8 cellular contexts compared by ENCODE assay signal in the genomic region with DNA sequence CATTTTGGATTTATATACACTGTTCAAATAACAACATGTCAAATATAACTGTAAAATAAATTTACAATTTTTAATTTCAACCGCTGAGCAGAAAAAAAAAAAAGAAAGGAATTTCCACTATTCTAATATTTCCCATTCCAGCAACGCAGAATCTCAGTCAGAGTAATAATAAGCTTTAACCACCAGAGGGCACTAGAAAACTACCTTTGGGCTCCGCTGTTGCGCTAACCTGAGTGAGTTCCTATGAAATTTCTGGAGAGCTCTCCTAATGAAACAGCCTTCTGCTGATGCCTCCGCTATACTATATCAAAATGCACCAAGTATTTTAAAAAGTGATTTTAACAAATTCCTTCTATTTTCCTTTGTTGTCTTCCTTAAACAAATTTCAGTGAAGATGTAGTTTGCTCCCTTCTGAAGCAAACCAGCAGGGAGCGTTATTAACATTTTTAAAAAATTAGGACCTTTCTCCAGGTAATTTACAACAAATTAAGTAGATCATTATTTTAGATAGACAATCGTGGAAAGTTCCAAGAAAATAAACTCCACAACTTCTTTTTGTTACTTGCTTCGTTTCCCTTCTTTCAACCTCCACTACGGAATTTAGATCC. TPM values are rescaled to one million over a fixed set of nuclear protein-coding genes. Genes with fewer than 3 reads are reported as not detected.
A peak's percentile ranks its signal among the peaks of the same experiment; 100 is the strongest.
DNase-seq lines count a peak whose midpoint lies in the region; ATAC-seq, FAIRE-seq and TF ChIP-seq lines count a peak whose summit lies in the region.

No MANE protein-coding gene starts in this region.

- in situ Hi-C loops in K562 (cut with MboI) = no loop called here

- H3K9ac ChIP-seq in K562 (ENCODE audit: insufficient read depth in 1 of 2, low read depth in 2 of 2, low read length in 2 of 2) = no peak overlapping the region

- no peaks in the 10 kb centered on the region for H3K79me2 ChIP-seq in OCI-LY7 (ENCODE audit: insufficient read depth, low read depth, low read length)
- H3K79me2 ChIP-seq in K562 (ENCODE audit: control insufficient read depth, insufficient read depth, low read length) = no peaks in the 10 kb centered on the region

- H3K9me3 ChIP-seq in OCI-LY7 (ENCODE audit: low read length) (no peaks in the 10 kb centered on the region), K562 (replicated peaks; ENCODE audit: control insufficient read depth, insufficient read depth, low read depth, low read length) (no peaks in the 10 kb centered on the region)

- H4K20me1 ChIP-seq in OCI-LY7 (ENCODE audit: insufficient read depth, low read length) (no peaks in the 10 kb centered on the region), K562 (replicated peaks; ENCODE audit: control insufficient read depth, insufficient read depth, low read length) (no peaks in the 10 kb centered on the region)

- no peak overlapping the region for H3K4me3 ChIP-seq in OCI-LY7 (ENCODE audit: low read depth, low read length, poor library complexity, severe bottlenecking)
- no peak overlapping the region for H3K4me3 ChIP-seq in K562

- DNase-seq in activated CD8-positive, alpha-beta memory T cell treated with anti-CD3 and anti-CD28 coated beads, Interleukin-2, amount 50 U/mL, for 1 hour (ENCODE audit: extremely low read depth) = peak; percentile 8
- DNase-seq in activated CD8-positive, alpha-beta memory T cell treated with anti-CD3 and anti-CD28 coated beads, Interleukin-2, amount 50 U/mL, for 48 hours = no peak
- peak; percentile 23 for DNase-seq in HPDE6-E6E7 (ENCODE audit: extremely low spot score)
- peak; percentile 67 for DNase-seq in OCI-LY7 (ENCODE audit: low spot score)
- peak; percentile 68 to 76 (median 71) for DNase-seq in K562 (ENCODE audit: extremely low read depth in 1 of 4, low spot score in 3 of 4)
- DNase-seq in iPS-NIHi11 (ENCODE audit: low spot score) = peak; percentile 61
- DNase-seq in stimulated activated CD4-positive, alpha-beta T cell treated with anti-CD3 and anti-CD28 coated beads, Interleukin-4, amount 100 ng/mL, for 24 hours = peak; percentile 40

- intact Hi-C loops in OCI-LY7 (cut with micrococcal nuclease; ENCODE audit: unreplicated experiment) (loop anchor here (5.0 kb wide), 3 partner anchors 190 to 705 kb away; no protein-coding TSS in a partner anchor), K562 (cut with micrococcal nuclease) (loop anchor here (1.0 to 5.0 kb wide), 8 partner anchors 22 to 708 kb away; no protein-coding TSS in a partner anchor)

- TF ChIP-seq CTCF in OCI-LY7 (conservative IDR thresholded peaks at IDR 0.05; ENCODE audit: low read length) (peak; percentile 98), K562 (IDR thresholded peaks at IDR 0.05 in 2 of 3, conservative IDR thresholded peaks at IDR 0.05 in 1 of 3; ENCODE audit: insufficient read depth in 2 of 3, low read depth in 1 of 3, low read length in 3 of 3) (peak; percentile 76 to 92 (median 79))

- no peaks in the 10 kb centered on the region for H3K27me3 ChIP-seq in K562 (ENCODE audit: control insufficient read depth in 2 of 2, insufficient read depth in 2 of 2, low read length in 2 of 2)

- H3K36me3 ChIP-seq in OCI-LY7 (ENCODE audit: insufficient read depth, low read length) = no peaks in the 10 kb centered on the region
- peaks cover 64% of the 10 kb centered on the region for H3K36me3 ChIP-seq in K562 (ENCODE audit: control insufficient read depth, insufficient read depth, low read length)

- H3K9me2 ChIP-seq in OCI-LY7 (ENCODE audit: insufficient read depth, low read length) = no peaks in the 10 kb centered on the region

- CTCF ChIA-PET in OCI-LY7 (lab: Charles Lee; ENCODE audit: unreplicated experiment) (interaction anchor here (0.5 to 1.6 kb wide), 4 partner anchors 25 to 801 kb away, joined by 3 to 9 read pairs (median 3); no protein-coding TSS in a partner anchor), K562 (lab: Yijun Ruan, JAX; ENCODE audit: low intra/inter-chr PET ratio) (interaction anchor here (0.6 to 1.9 kb wide), 10 partner anchors 17 to 1443 kb away, joined by 3 to 11 read pairs (median 4); no protein-coding TSS in a partner anchor)

- H3K9me1 ChIP-seq in K562 (ENCODE audit: control insufficient read depth, insufficient read depth, low read length) = no peaks in the 10 kb centered on the region

- BruUV-seq in OCI-LY7 (replicated peaks; lab: Mats Ljungman, UMichigan) = no TSS peak
- no TSS peak for BruUV-seq in K562 (replicated peaks; lab: Mats Ljungman, UMichigan)

- H3K27ac ChIP-seq in OCI-LY7 (ENCODE audit: low read depth, low read length, poor library complexity, severe bottlenecking) = no peak overlapping the region
- no peak overlapping the region for H3K27ac ChIP-seq in K562 (ENCODE audit: extremely low read depth, low read depth, low read length)

- ATAC-seq in GM21447 (IDR thresholded peaks at IDR 0.05; ENCODE audit: unreplicated experiment) (peak; percentile 66), K562 (peak; percentile 82)

- TF ChIP-seq RAD21 in K562 (CRISPR knock-in tag; conservative IDR thresholded peaks at IDR 0.05 in 1 of 2, IDR thresholded peaks at IDR 0.05 in 1 of 2) = peak; percentile 88 to 89

- TF ChIP-seq EP300 in K562 (IDR thresholded peaks at IDR 0.05; ENCODE audit: low read length) = peak; percentile 30; the same call in 1 of the 2 replicates

- FAIRE-seq in K562 (lab: Jason Lieb, UNC) = peak; percentile 77

- H3K4me2 ChIP-seq in OCI-LY7 (ENCODE audit: low read length) (no peak overlapping the region), K562 (ENCODE audit: insufficient read depth, low read length) (no peak overlapping the region)

- POLR2A ChIA-PET in OCI-LY7 (lab: Charles Lee) (interaction anchor here (0.6 to 1.1 kb wide), 6 partner anchors 9 to 868 kb away, joined by 3 to 4 read pairs (median 3); no protein-coding TSS in a partner anchor), K562 (lab: Yijun Ruan, JAX) (interaction anchor here (0.6 to 1.2 kb wide), 11 partner anchors 11 to 461 kb away, joined by 3 to 6 read pairs (median 3); no protein-coding TSS in a partner anchor)

- TF ChIP-seq POLR2A in K562 (conservative IDR thresholded peaks at IDR 0.05) = no peak

- 47% methylated on average over 9 of the region's 9 CpGs for WGBS in K562 (ENCODE audit: insufficient coverage, low coverage, missing lambda C conversion rate)

- no peaks in the 10 kb centered on the region for H3K4me1 ChIP-seq in OCI-LY7 (ENCODE audit: insufficient read depth, low read length, poor library complexity, severe bottlenecking)
- peaks cover 0 to 17% of the 10 kb centered on the region in 2 experiments; a peak in 2 of 5 replicates for H3K4me1 ChIP-seq in K562 (replicated peaks in 1 of 2; ENCODE audit: control insufficient read depth in 2 of 2, insufficient read depth in 2 of 2, low read length in 2 of 2)

- H2AFZ ChIP-seq in OCI-LY7 (ENCODE audit: low read length) (no peak overlapping the region), K562 (ENCODE audit: low read depth, low read length) (no peak overlapping the region)

TF ChIP-seq in K562, 482 proteins besides CTCF, POLR2A, EP300 and RAD21 (continues in another document):
- no peak for TF ChIP-seq SRSF7 (optimal IDR thresholded peaks at IDR 0.05; ENCODE audit: low read depth, low read length)

RNA-seq across cellular contexts. Expression of gene ERMN, which starts 23.0 kb away (rescaled TPM):
- total RNA-seq in OCI-LY7 (2014; rRNA removed; shearing (Covaris generic)) = 1.4 and 2.2 TPM in 2 replicates
- total RNA-seq in OCI-LY7 (2022) = 2.1 and 3.7 TPM in 2 replicates
- total RNA-seq in K562 (2011; cell fraction: chromatin; rRNA removed; ENCODE audit: low replicate concordance) = 0.14 TPM in 1 of 2 replicates, not detected in the other
- not detected in 2 replicates for total RNA-seq in K562 (2011; cell fraction: nucleolus; rRNA removed)
- not detected in 2 replicates for total RNA-seq in K562 (2011; cell fraction: nucleoplasm; rRNA removed)
- not detected in 2 replicates for total RNA-seq in K562 (2014; rRNA removed)
- 0.07 and 0.10 TPM in 2 replicates for total RNA-seq in K562 (2014; rRNA removed; fragmentation: Illumina TruSeq; extraction: Trizol)
- total RNA-seq in K562 (2015; rRNA removed; fragmentation: Illumina TruSeq; extraction: Trizol) = 0.04 TPM in 1 of 2 replicates, not detected in the other
- not detected in 2 replicates for total RNA-seq in K562 (2021)
- 0.11 and 0.14 TPM in 2 replicates for polyA plus RNA-seq in K562 (2011; rRNA removed)
- polyA plus RNA-seq in K562 (2011; cell fraction: cytosol; rRNA removed) = not detected in 2 replicates
- polyA plus RNA-seq in K562 (2011; cell fraction: nucleus; rRNA removed) = 0.08 and 0.11 TPM in 2 replicates
- 0.07 and 0.14 TPM in 2 replicates for polyA plus RNA-seq in K562 (2012)
- 0.03 TPM in 1 of 2 replicates, not detected in the other for polyA plus RNA-seq in K562 (2014; fragmentation: Illumina TruSeq; extraction: Trizol)
- under 1 TPM; 0.03 to 0.07 TPM for polyA plus RNA-seq in K562 (2014; fragmentation: Nextera tagmentation; extraction: Ambion mirVana)
- not detected in 2 replicates for polyA plus RNA-seq in K562 (2014; rRNA removed)
- not detected in 2 replicates for polyA minus RNA-seq in K562 (2011; rRNA and poly(A)+ RNA removed)
- polyA minus RNA-seq in K562 (2011; cell fraction: cytosol; rRNA and poly(A)+ RNA removed) = not detected in 2 replicates
- polyA minus RNA-seq in K562 (2011; cell fraction: nucleus; rRNA and poly(A)+ RNA removed) = not detected in 2 replicates

RNA-seq across cellular contexts. Expression of gene GALNT5, which starts 45.1 kb away (rescaled TPM):
- total RNA-seq in OCI-LY7 (2014; rRNA removed; shearing (Covaris generic)) = not detected in 2 replicates
- total RNA-seq in OCI-LY7 (2022) (not detected in 2 replicates), K562 (2014; rRNA removed) (40.3 and 43.5 TPM in 2 replicates), K562 (2014; rRNA removed; fragmentation: Illumina TruSeq; extraction: Trizol) (68.9 and 78.4 TPM in 2 replicates), K562 (2015; rRNA removed; fragmentation: Illumina TruSeq; extraction: Trizol) (69.6 and 73.0 TPM in 2 replicates), K562 (2021) (47.4 and 54.7 TPM in 2 replicates)
- total RNA-seq in K562 (2011; cell fraction: chromatin; rRNA removed; ENCODE audit: low replicate concordance) = 52.3 and 110 TPM in 2 replicates
- 48.4 and 54.3 TPM in 2 replicates for total RNA-seq in K562 (2011; cell fraction: nucleolus; rRNA removed)
- 70.4 and 94.5 TPM in 2 replicates for total RNA-seq in K562 (2011; cell fraction: nucleoplasm; rRNA removed)
- polyA plus RNA-seq in K562 (2011; rRNA removed) (49.8 and 58.3 TPM in 2 replicates), K562 (2014; fragmentation: Illumina TruSeq; extraction: Trizol) (56.3 and 62.6 TPM in 2 replicates), K562 (2014; fragmentation: Nextera tagmentation; extraction: Ambion mirVana) (10 to 100 TPM; 21.6 to 44.0 TPM), K562 (2014; rRNA removed) (39.3 and 45.2 TPM in 2 replicates)
- 11.2 and 20.2 TPM in 2 replicates for polyA plus RNA-seq in K562 (2011; cell fraction: cytosol; rRNA removed)
- 48.6 and 52.6 TPM in 2 replicates for polyA plus RNA-seq in K562 (2011; cell fraction: nucleus; rRNA removed)
- 26.9 and 40.5 TPM in 2 replicates for polyA plus RNA-seq in K562 (2012)
- polyA minus RNA-seq in K562 (2011; rRNA and poly(A)+ RNA removed) = 70.3 and 78.3 TPM in 2 replicates
- polyA minus RNA-seq in K562 (2011; cell fraction: cytosol; rRNA and poly(A)+ RNA removed) = 25.0 and 30.6 TPM in 2 replicates
- 52.2 and 95.1 TPM in 2 replicates for polyA minus RNA-seq in K562 (2011; cell fraction: nucleus; rRNA and poly(A)+ RNA removed)

Comparison
In these comparisons a context has a peak if more than half of its experiments do, and no peak if none do; other contexts are left out.
1. RNA of gene GALNT5, which starts 45.1 kb away (total RNA-seq): 40.3 to 110 TPM in K562; not detected in OCI-LY7; every median in the first group is over 10 times any median in the second.